In the genomic region with DNA sequence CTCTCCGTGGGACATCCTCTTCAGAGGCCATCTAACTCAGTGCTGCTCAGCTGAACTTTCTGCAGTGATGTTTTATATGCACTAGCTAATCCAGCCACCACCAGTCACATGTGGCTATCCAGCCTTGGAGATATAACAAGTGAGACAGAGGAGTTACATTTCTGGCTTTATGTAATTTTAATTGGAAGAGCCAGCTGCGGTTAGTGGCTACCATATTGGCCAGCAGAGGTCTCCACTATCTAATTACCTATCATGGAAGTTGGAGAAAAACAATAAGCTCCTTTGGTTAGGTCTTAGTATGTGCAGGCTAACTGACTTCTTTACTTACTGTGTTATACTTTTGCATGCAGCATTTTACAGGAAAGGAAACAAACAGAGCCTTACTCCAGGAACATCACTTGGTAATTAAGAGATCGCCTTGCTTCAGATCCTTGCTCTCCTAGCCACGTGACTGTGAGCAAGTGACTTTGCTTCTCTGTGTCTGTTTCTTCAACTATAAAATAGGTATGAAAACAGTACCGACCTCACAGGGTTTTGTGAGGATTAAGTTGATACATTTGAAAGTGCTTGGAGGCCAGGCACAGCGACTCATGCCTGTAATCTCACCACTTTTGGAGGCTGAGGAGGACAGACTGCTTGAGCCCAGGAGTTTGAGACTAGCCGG, we compare ENCODE assay signal across 9 cellular contexts. TPM values are rescaled to one million over a fixed set of nuclear protein-coding genes. Genes with fewer than 3 reads are reported as not detected.
DNase-seq lines count a peak whose midpoint lies in the region; ATAC-seq and TF ChIP-seq lines count a peak whose summit lies in the region.
"Had no signal": no experiment of that assay in that cellular context is flagged by ENCODE, and none has a peak within 500 bp of the region (broad histone marks: within the 10 kb centered on the region; RNA-seq: fewer than 3 reads in every experiment).

No MANE protein-coding gene starts in this region.

- POLR2A ChIA-PET in HEK293T (lab: Yijun Ruan, JAX): no interaction called here

- H3K27me3 Mint-ChIP-seq in neural crest cell (ENCODE audit: low read depth): peaks cover 85% of the 10 kb centered on the region

- DNase-seq in Caki2 (ENCODE audit: low read depth) (peak; percentile 64), HEK293T (ENCODE audit: extremely low spot score) (peak; percentile 34), OCI-M2 (lab: John Stamatoyannopoulos, UW; ENCODE audit: unreplicated experiment) (peak; percentile 41), epithelial cell of proximal tubule (ENCODE audit: low read depth) (no peak), neural crest cell (ENCODE audit: low read depth, low spot score) (no peak), islet precursor cell (no peak)
- no peak for DNase-seq in effector memory CD4-positive, alpha-beta T cell

- H3K9me3 Mint-ChIP-seq in neural crest cell: no peaks in the 10 kb centered on the region

- in situ Hi-C loops in Caki2 (cut with HindIII; ENCODE audit: low pct_unique_long_range_greater_than_20kb, low sequenced_read_pairs): no loop called here

- H3K4me1 ChIP-seq in effector memory CD4-positive, alpha-beta T cell (ENCODE audit: control insufficient read depth, insufficient read depth, low read length, poor library complexity, severe bottlenecking): peaks cover 10% of the 10 kb centered on the region

- H3K4me3 ChIP-seq in epithelial cell of proximal tubule (ENCODE audit: low read depth, low read length): no peak overlapping the region
- H3K4me3 ChIP-seq in effector memory CD4-positive, alpha-beta T cell (ENCODE audit: insufficient read depth, low read depth, low read length, poor library complexity, severe bottlenecking): no peak overlapping the region
- H3K4me3 ChIP-seq: SK-N-MC had no signal

- H3K36me3 Mint-ChIP-seq in neural crest cell (ENCODE audit: low read depth): no peaks in the 10 kb centered on the region

- H3K27me3 ChIP-seq in effector memory CD4-positive, alpha-beta T cell (replicated peaks; ENCODE audit: control insufficient read depth, insufficient read depth, low read length, poor library complexity, severe bottlenecking): peaks cover 27% of the 10 kb centered on the region

- TF ChIP-seq CTCF in epithelial cell of proximal tubule (conservative IDR thresholded peaks at IDR 0.05; ENCODE audit: low read depth, low read length) (peak; percentile 74), neural crest cell (conservative IDR thresholded peaks at IDR 0.05) (peak; percentile 76)

- peak overlapping the region; percentile 59 for H3K4me3 Mint-ChIP-seq in neural crest cell

- H3K36me3 ChIP-seq in effector memory CD4-positive, alpha-beta T cell (ENCODE audit: control insufficient read depth, insufficient read depth, low read length): no peaks in the 10 kb centered on the region

- no peaks in the 10 kb centered on the region for H3K9me3 ChIP-seq in effector memory CD4-positive, alpha-beta T cell (ENCODE audit: control insufficient read depth, low read length)

- no peak for ATAC-seq in GM21381 (IDR thresholded peaks at IDR 0.05; ENCODE audit: unreplicated experiment)

- CTCF ChIA-PET in HEK293T (lab: Yijun Ruan, JAX): interaction anchor here (0.6 to 1.5 kb wide), 11 partner anchors 10 to 809 kb away, joined by 3 to 6 read pairs (median 3); no protein-coding TSS in a partner anchor

- H3K27ac Mint-ChIP-seq in neural crest cell (ENCODE audit: unreplicated experiment): no peak overlapping the region

- H3K27ac ChIP-seq in effector memory CD4-positive, alpha-beta T cell (ENCODE audit: insufficient read depth, low read length, poor library complexity, severe bottlenecking): no peak overlapping the region
- H3K27ac ChIP-seq: SK-N-MC had no signal

- peaks cover 12% of the 10 kb centered on the region for H3K4me1 Mint-ChIP-seq in neural crest cell

TF ChIP-seq in HEK293T, 16 proteins besides CTCF, POLR2A, EP300 and RAD21:
- TF ChIP-seq SP1 (IDR thresholded peaks at IDR 0.05): no peak
- no peak for TF ChIP-seq FOXK2 (IDR thresholded peaks at IDR 0.05)
- TF ChIP-seq ZNF384 (IDR thresholded peaks at IDR 0.05): peak; percentile 53; the same call in 1 of the 2 replicates
- no peak for TF ChIP-seq ELF4 (IDR thresholded peaks at IDR 0.05)
- no peak for TF ChIP-seq BHLHE40 (IDR thresholded peaks at IDR 0.05; ENCODE audit: borderline replicate concordance)
- no peak for TF ChIP-seq FOXM1 (IDR thresholded peaks at IDR 0.05; ENCODE audit: borderline replicate concordance)
- no peak for TF ChIP-seq TARDBP (IDR thresholded peaks at IDR 0.05)
- no peak for TF ChIP-seq ARNT (IDR thresholded peaks at IDR 0.05)

RNA-seq across cellular contexts. Expression of a gene that starts 1.6 kb away (rescaled TPM):
- total RNA-seq in Caki2 (2014; rRNA removed; shearing (Covaris generic); ENCODE audit: low replicate concordance): not detected in 2 replicates
- total RNA-seq in epithelial cell of proximal tubule (2.8 and 10.1 TPM in 2 replicates), neural crest cell (not detected in 2 replicates)

RNA-seq across cellular contexts. Expression of a gene that starts 5.3 kb away (rescaled TPM):
- total RNA-seq in Caki2 (2014; rRNA removed; shearing (Covaris generic); ENCODE audit: low replicate concordance): not detected in 2 replicates
- total RNA-seq in epithelial cell of proximal tubule (not detected in 2 replicates), neural crest cell (not detected in 2 replicates)

RNA-seq across cellular contexts. Expression of a gene that starts 13.7 kb away (rescaled TPM):
- not detected in 2 replicates for total RNA-seq in Caki2 (2014; rRNA removed; shearing (Covaris generic); ENCODE audit: low replicate concordance)
- total RNA-seq in epithelial cell of proximal tubule: not detected in 2 replicates
- total RNA-seq in neural crest cell: not detected in 2 replicates

RNA-seq across cellular contexts. Expression of a gene that starts 19.7 kb away (rescaled TPM):
- not detected in 2 replicates for total RNA-seq in Caki2 (2014; rRNA removed; shearing (Covaris generic); ENCODE audit: low replicate concordance)
- 3.6 and 9.1 TPM in 2 replicates for total RNA-seq in epithelial cell of proximal tubule
- not detected in 2 replicates for total RNA-seq in neural crest cell

RNA-seq across cellular contexts. Expression of a gene that starts 37.4 kb away (rescaled TPM):
- not detected in 2 replicates for total RNA-seq in Caki2 (2014; rRNA removed; shearing (Covaris generic); ENCODE audit: low replicate concordance)
- 9.3 and 24.8 TPM in 2 replicates for total RNA-seq in epithelial cell of proximal tubule
- not detected in 2 replicates for total RNA-seq in neural crest cell

Comparison
In these comparisons a context has a peak if more than half of its experiments do, and no peak if none do; other contexts are left out.
1. DNase-seq: peak in Caki2 (single experiment), HEK293T (single experiment) and OCI-M2 (single experiment); none in epithelial cell of proximal tubule (single experiment), neural crest cell (single experiment), effector memory CD4-positive, alpha-beta T cell (0 of 3) and islet precursor cell (single experiment).